In genomic region chr9:33424043-33424442, GRCh38 we compare ENCODE assay signal across 10 cellular contexts. TPM values are rescaled to one million over a fixed set of nuclear protein-coding genes. Genes with fewer than 3 reads are reported as not detected.
DNase-seq lines count a peak whose midpoint lies in the region; ATAC-seq and TF ChIP-seq lines count a peak whose summit lies in the region.
"Not testable (repeated sequence)": the region's sequence is repeated elsewhere in the genome, so short reads cannot be mapped to it uniquely, and the experiment has no call there.
"Had no signal": no experiment of that assay in that cellular context is flagged by ENCODE, and none has a peak within 500 bp of the region (broad histone marks: within the 10 kb centered on the region; RNA-seq: fewer than 3 reads in every experiment).

No MANE protein-coding gene starts in this region.

- H3K36me3 Mint-ChIP-seq in glutamatergic neuron (ENCODE audit: unreplicated experiment): not testable (repeated sequence)

- peak; percentile 56 for DNase-seq in NCI-H82 (lab: John Stamatoyannopoulos, UW)
- DNase-seq in WERI-Rb-1: peak; percentile 52
- DNase-seq in glutamatergic neuron, left lung: not testable (repeated sequence)

- H3K4me1 Mint-ChIP-seq in glutamatergic neuron (ENCODE audit: low read depth, unreplicated experiment): not testable (repeated sequence)

- H3K27ac ChIP-seq in WERI-Rb-1, left lung: not testable (repeated sequence)

- H3K27ac Mint-ChIP-seq in glutamatergic neuron (ENCODE audit: unreplicated experiment): peak overlapping the region; percentile 87

- H3K9me3 ChIP-seq in WERI-Rb-1 (ENCODE audit: severe bottlenecking); left lung: not testable (repeated sequence)

- H3K4me3 Mint-ChIP-seq in glutamatergic neuron (ENCODE audit: unreplicated experiment): not testable (repeated sequence)

- H3K9me3 Mint-ChIP-seq in glutamatergic neuron (ENCODE audit: unreplicated experiment): not testable (repeated sequence)

- not testable (repeated sequence) for H3K27me3 Mint-ChIP-seq in glutamatergic neuron (ENCODE audit: unreplicated experiment)

- not testable (repeated sequence) for H3K27me3 ChIP-seq in WERI-Rb-1 (ENCODE audit: insufficient read depth, low read depth, severe bottlenecking); left lung

- ATAC-seq in left lung: peak; percentile 55

- TF ChIP-seq CTCF in WERI-Rb-1 (IDR thresholded peaks at IDR 0.05; ENCODE audit: low read depth, low read length); glutamatergic neuron (IDR thresholded peaks at IDR 0.05; ENCODE audit: partially characterized antibody, unreplicated experiment); left lung (IDR thresholded peaks at IDR 0.05): not testable (repeated sequence)

- intact Hi-C loops in left lung (cut with DNase I): not testable (repeated sequence)

- H3K4me3 ChIP-seq in WERI-Rb-1 (ENCODE audit: low read depth, low read length); left lung: not testable (repeated sequence)

- H3K36me3 ChIP-seq in WERI-Rb-1, left lung: not testable (repeated sequence)

- H3K4me1 ChIP-seq in left lung: not testable (repeated sequence)

RNA-seq across cellular contexts. Expression of gene AQP7, which starts 21.7 kb away (rescaled TPM):
- not detected for total RNA-seq in glutamatergic neuron (ENCODE audit: unreplicated experiment)
- 1 to 10 TPM; 1.5 to 8.3 TPM for total RNA-seq in left lung
- total RNA-seq: A172; A673; B cell; CD8-positive, alpha-beta memory T cell; CD8-positive, alpha-beta T cell; Daoy had no signal

RNA-seq across cellular contexts. Expression of gene AQP3, which starts 23.4 kb away (rescaled TPM):
- 2.9 TPM for total RNA-seq in glutamatergic neuron (ENCODE audit: unreplicated experiment)
- 100 to 1,000 TPM; 231 to 265 TPM for total RNA-seq in left lung

RNA-seq across cellular contexts. Expression of gene NOL6, which starts 49.7 kb away (rescaled TPM):
- total RNA-seq in glutamatergic neuron (ENCODE audit: unreplicated experiment) (25.6 TPM), left lung (10 to 100 TPM; 36.1 to 48.3 TPM)

Comparison
In these comparisons a context has a peak if more than half of its experiments do, and no peak if none do; other contexts are left out.
1. RNA of gene AQP3, which starts 23.4 kb away (total RNA-seq): 231 to 265 TPM in left lung; 2.9 TPM in glutamatergic neuron (single experiment); every median in the first group is over 10 times any median in the second.